In genomic region chr3:191362524-191363090, GRCh38 we compare ENCODE assay signal across 16 cellular contexts. TPM values are rescaled to one million over a fixed set of nuclear protein-coding genes. Genes with fewer than 3 reads are reported as not detected.
DNase-seq lines count a peak whose midpoint lies in the region; ATAC-seq, FAIRE-seq and TF ChIP-seq lines count a peak whose summit lies in the region.
"Had no signal": no experiment of that assay in that cellular context is flagged by ENCODE, and none has a peak within 500 bp of the region (broad histone marks: within the 10 kb centered on the region; RNA-seq: fewer than 3 reads in every experiment).

No MANE protein-coding gene starts in this region.

- CTCF ChIA-PET in A673 (lab: Charles Lee), result no interaction called here

- peaks cover 23% of the 10 kb centered on the region for H3K36me3 ChIP-seq in A673 (ENCODE audit: insufficient read depth, low read length, poor library complexity, severe bottlenecking)
- peaks cover 0 to 12% of the 10 kb centered on the region in 2 donors for H3K36me3 ChIP-seq in body of pancreas (replicated peaks in 1 of 2; ENCODE audit: insufficient read depth in 1 of 2, low read depth in 2 of 2)

- DNase-seq in A673 (ENCODE audit: low spot score) (no peak), GM18507 (ENCODE audit: extremely low spot score, insufficient read length, low read depth) (no peak), foreskin melanocyte (peak; percentile 79), body of pancreas (no peak), GM20000 (ENCODE audit: low spot score) (no peak), anterior cingulate cortex (lab: John Stamatoyannopoulos, UW) (no peak)
- DNase-seq: COR-L47, HCEC 1CT, KBM-7, NCI-H1048, NCI-H146, NCI-H2081 treated with DMSO at 0.1 percent for 48 hours, NCI-H524 had no signal

- H3K27ac ChIP-seq in A673 (ENCODE audit: low read depth, low read length, poor library complexity, severe bottlenecking) (peak overlapping the region; percentile 16), body of pancreas (no peak overlapping the region)
- H3K27ac ChIP-seq: A549 had no signal

- H3K9me3 ChIP-seq in A673 (ENCODE audit: low read depth, low read length, poor library complexity, severe bottlenecking) (no peaks in the 10 kb centered on the region), body of pancreas (no peaks in the 10 kb centered on the region)
- H3K9me3 ChIP-seq: A549 had no signal

- 91 to 92% methylated on average over 2 of the region's 2 CpGs for WGBS in body of pancreas, 2 donors

- POLR2A ChIA-PET in A673 (lab: Charles Lee; ENCODE audit: low non-redundant PET), result no interaction called here

- peaks cover 45% of the 10 kb centered on the region for H3K4me1 ChIP-seq in A673 (ENCODE audit: insufficient read depth, low read length, poor library complexity, severe bottlenecking)
- peaks cover 9% of the 10 kb centered on the region for H3K4me1 ChIP-seq in body of pancreas
- H3K4me1 ChIP-seq: A549 had no signal

- no peak overlapping the region for H3K4me3 ChIP-seq in A673 (ENCODE audit: low read depth, low read length, poor library complexity, severe bottlenecking)
- H3K4me3 ChIP-seq in body of pancreas, result no peak overlapping the region
- H3K4me3 ChIP-seq: A549 had no signal

- no TSS peak for BruUV-seq in A673 (replicated peaks; lab: Mats Ljungman, UMichigan)

- ATAC-seq in HG03175 (IDR thresholded peaks at IDR 0.05; ENCODE audit: unreplicated experiment) (peak; percentile 46), GM19351 (IDR thresholded peaks at IDR 0.05; ENCODE audit: unreplicated experiment) (no peak), body of pancreas (no peak)
- ATAC-seq: A549 had no signal

- intact Hi-C loops in A673 (cut with micrococcal nuclease; ENCODE audit: unreplicated experiment), result no loop called here
- intact Hi-C loops in body of pancreas (cut with DNase I), result no loop called here

- H3K27me3 ChIP-seq in A673 (replicated peaks; ENCODE audit: insufficient read depth, low read depth, low read length, poor library complexity) (no peaks in the 10 kb centered on the region), body of pancreas (no peaks in the 10 kb centered on the region)

- peak; percentile 35 for FAIRE-seq in GM18507 (lab: Jason Lieb, UNC)
- FAIRE-seq: A549 had no signal

- TF ChIP-seq CTCF in A673 (conservative IDR thresholded peaks at IDR 0.05; ENCODE audit: low read depth, low read length) (no peak), body of pancreas (IDR thresholded peaks at IDR 0.05) (no peak), GM20000 (IDR thresholded peaks at IDR 0.05; ENCODE audit: extremely low read depth, missing control alignments) (no peak)

- no peak for TF ChIP-seq POLR2A in body of pancreas (IDR thresholded peaks at IDR 0.05)

RNA-seq across cellular contexts. Expression of gene UTS2B, which starts 32.3 kb away (rescaled TPM):
- 2.4 and 4.7 TPM in 2 replicates for total RNA-seq in A673 (2021)
- total RNA-seq in body of pancreas, result not detected

RNA-seq across cellular contexts. Expression of gene CCDC50, which starts 33.4 kb away (rescaled TPM):
- 77.2 and 77.7 TPM in 2 replicates for total RNA-seq in A673 (2021)
- 10 to 100 TPM; 51.1 to 89.3 TPM for total RNA-seq in body of pancreas
